ENCODE assay signal across 1 cellular context in the genomic region with DNA sequence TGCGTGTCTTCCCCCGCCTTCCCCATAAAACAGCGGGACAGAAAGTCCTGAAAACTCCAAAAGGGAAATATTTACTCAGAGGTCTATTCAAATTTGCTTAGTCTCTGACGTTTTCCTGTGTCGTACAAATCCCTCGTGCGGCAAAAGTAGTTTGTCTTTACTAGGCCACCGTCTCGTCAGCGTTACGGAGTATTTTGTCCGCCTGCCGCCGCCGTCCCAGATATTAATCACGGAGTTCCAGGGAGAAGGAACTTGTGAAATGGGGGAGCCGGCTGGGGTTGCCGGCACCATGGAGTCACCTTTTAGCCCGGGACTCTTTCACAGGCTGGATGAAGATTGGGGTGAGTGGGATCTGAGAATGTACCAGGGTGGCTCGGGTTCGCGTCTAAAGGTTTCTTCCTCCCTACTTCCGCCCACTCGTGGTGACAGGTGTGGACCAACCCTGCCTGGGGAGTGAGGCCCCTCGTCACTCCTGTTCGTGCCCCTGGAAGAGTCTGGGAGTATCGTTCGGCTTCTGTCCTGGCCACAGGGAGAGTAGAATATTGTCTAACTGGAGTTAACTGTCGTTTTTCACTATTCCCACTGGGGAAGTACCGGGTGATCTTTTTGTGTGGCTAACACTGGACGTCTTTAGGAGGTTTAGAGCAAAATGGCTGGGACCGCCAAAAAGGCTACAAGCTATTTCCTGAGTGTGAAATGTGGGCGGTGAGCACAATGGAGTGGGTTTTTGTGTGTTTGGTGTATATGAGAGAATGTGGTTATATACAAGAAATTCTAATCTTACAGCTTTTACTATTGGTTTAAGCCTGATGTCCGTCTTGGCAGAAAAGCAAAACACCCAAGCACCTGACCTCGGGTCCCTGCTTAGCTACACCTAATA.
TF ChIP-seq lines count a peak whose summit lies in the region.

A gene with protein sequence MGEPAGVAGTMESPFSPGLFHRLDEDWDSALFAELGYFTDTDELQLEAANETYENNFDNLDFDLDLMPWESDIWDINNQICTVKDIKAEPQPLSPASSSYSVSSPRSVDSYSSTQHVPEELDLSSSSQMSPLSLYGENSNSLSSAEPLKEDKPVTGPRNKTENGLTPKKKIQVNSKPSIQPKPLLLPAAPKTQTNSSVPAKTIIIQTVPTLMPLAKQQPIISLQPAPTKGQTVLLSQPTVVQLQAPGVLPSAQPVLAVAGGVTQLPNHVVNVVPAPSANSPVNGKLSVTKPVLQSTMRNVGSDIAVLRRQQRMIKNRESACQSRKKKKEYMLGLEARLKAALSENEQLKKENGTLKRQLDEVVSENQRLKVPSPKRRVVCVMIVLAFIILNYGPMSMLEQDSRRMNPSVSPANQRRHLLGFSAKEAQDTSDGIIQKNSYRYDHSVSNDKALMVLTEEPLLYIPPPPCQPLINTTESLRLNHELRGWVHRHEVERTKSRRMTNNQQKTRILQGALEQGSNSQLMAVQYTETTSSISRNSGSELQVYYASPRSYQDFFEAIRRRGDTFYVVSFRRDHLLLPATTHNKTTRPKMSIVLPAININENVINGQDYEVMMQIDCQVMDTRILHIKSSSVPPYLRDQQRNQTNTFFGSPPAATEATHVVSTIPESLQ (plus strand): TSS at position 219 of the 880 bp plus-strand sequence. CDS start 41 bp downstream, at position 260.

TF ChIP-seq in GM12878, 131 proteins besides CTCF, POLR2A, EP300 and RAD21 (continued from another document and continues in another):
- TF ChIP-seq, protein P1, sequence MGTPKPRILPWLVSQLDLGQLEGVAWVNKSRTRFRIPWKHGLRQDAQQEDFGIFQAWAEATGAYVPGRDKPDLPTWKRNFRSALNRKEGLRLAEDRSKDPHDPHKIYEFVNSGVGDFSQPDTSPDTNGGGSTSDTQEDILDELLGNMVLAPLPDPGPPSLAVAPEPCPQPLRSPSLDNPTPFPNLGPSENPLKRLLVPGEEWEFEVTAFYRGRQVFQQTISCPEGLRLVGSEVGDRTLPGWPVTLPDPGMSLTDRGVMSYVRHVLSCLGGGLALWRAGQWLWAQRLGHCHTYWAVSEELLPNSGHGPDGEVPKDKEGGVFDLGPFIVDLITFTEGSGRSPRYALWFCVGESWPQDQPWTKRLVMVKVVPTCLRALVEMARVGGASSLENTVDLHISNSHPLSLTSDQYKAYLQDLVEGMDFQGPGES (IDR thresholded peaks at IDR 0.05), result 0 out of 2 replicates have a peak, but pooled peaks have one; percentile 17
- TF ChIP-seq ZNF207 (IDR thresholded peaks at IDR 0.05; ENCODE audit: borderline replicate concordance), result peak; percentile 94; the same call in 1 of the 2 replicates
- peak in 1 of 2 experiments; percentile 64; a peak in 1 of 3 replicates for TF ChIP-seq EGR1 (IDR thresholded peaks at IDR 0.05; ENCODE audit: borderline replicate concordance in 1 of 2, low read depth in 2 of 2, low read length in 2 of 2)
- peak; percentile 59 for TF ChIP-seq RUNX3 (IDR thresholded peaks at IDR 0.05; ENCODE audit: low read length)
- TF ChIP-seq SREBF1 (IDR thresholded peaks at IDR 0.05; ENCODE audit: low read length), result no peak
- peak; percentile 88 for TF ChIP-seq POLR2AphosphoS5 (IDR thresholded peaks at IDR 0.05; ENCODE audit: low read length)
- peak; percentile 74 for TF ChIP-seq LARP7 (IDR thresholded peaks at IDR 0.05)
- TF ChIP-seq, protein P2, sequence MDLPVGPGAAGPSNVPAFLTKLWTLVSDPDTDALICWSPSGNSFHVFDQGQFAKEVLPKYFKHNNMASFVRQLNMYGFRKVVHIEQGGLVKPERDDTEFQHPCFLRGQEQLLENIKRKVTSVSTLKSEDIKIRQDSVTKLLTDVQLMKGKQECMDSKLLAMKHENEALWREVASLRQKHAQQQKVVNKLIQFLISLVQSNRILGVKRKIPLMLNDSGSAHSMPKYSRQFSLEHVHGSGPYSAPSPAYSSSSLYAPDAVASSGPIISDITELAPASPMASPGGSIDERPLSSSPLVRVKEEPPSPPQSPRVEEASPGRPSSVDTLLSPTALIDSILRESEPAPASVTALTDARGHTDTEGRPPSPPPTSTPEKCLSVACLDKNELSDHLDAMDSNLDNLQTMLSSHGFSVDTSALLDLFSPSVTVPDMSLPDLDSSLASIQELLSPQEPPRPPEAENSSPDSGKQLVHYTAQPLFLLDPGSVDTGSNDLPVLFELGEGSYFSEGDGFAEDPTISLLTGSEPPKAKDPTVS (IDR thresholded peaks at IDR 0.05; ENCODE audit: low read depth, low read length), result 0 out of 2 replicates have a peak, but pooled peaks have one; percentile 18
- TF ChIP-seq DPF2 (IDR thresholded peaks at IDR 0.05), result peak; percentile 79
- peak; percentile 82 for TF ChIP-seq FOXM1 (IDR thresholded peaks at IDR 0.05; ENCODE audit: low read depth, low read length)
- peak; percentile 54; the same call in 1 of the 2 replicates for TF ChIP-seq IRF4 (IDR thresholded peaks at IDR 0.05; ENCODE audit: low read depth, low read length)
- TF ChIP-seq IKZF1 (conservative IDR thresholded peaks at IDR 0.05), result peak; percentile 95
- TF ChIP-seq, protein P3, sequence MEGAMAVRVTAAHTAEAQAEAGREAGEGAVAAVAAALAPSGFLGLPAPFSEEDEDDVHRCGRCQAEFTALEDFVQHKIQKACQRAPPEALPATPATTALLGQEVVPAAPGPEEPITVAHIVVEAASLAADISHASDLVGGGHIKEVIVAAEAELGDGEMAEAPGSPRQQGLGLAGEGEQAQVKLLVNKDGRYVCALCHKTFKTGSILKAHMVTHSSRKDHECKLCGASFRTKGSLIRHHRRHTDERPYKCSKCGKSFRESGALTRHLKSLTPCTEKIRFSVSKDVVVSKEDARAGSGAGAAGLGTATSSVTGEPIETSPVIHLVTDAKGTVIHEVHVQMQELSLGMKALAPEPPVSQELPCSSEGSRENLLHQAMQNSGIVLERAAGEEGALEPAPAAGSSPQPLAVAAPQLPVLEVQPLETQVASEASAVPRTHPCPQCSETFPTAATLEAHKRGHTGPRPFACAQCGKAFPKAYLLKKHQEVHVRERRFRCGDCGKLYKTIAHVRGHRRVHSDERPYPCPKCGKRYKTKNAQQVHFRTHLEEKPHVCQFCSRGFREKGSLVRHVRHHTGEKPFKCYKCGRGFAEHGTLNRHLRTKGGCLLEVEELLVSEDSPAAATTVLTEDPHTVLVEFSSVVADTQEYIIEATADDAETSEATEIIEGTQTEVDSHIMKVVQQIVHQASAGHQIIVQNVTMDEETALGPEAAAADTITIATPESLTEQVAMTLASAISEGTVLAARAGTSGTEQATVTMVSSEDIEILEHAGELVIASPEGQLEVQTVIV (IDR thresholded peaks at IDR 0.05; ENCODE audit: borderline replicate concordance, partially characterized antibody), result peak; percentile 64
- TF ChIP-seq, protein P4, sequence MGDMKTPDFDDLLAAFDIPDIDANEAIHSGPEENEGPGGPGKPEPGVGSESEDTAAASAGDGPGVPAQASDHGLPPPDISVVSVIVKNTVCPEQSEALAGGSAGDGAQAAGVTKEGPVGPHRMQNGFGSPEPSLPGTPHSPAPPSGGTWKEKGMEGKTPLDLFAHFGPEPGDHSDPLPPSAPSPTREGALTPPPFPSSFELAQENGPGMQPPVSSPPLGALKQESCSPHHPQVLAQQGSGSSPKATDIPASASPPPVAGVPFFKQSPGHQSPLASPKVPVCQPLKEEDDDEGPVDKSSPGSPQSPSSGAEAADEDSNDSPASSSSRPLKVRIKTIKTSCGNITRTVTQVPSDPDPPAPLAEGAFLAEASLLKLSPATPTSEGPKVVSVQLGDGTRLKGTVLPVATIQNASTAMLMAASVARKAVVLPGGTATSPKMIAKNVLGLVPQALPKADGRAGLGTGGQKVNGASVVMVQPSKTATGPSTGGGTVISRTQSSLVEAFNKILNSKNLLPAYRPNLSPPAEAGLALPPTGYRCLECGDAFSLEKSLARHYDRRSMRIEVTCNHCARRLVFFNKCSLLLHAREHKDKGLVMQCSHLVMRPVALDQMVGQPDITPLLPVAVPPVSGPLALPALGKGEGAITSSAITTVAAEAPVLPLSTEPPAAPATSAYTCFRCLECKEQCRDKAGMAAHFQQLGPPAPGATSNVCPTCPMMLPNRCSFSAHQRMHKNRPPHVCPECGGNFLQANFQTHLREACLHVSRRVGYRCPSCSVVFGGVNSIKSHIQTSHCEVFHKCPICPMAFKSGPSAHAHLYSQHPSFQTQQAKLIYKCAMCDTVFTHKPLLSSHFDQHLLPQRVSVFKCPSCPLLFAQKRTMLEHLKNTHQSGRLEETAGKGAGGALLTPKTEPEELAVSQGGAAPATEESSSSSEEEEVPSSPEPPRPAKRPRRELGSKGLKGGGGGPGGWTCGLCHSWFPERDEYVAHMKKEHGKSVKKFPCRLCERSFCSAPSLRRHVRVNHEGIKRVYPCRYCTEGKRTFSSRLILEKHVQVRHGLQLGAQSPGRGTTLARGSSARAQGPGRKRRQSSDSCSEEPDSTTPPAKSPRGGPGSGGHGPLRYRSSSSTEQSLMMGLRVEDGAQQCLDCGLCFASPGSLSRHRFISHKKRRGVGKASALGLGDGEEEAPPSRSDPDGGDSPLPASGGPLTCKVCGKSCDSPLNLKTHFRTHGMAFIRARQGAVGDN (IDR thresholded peaks at IDR 0.05), result peak; percentile 68; the same call in 1 of the 2 replicates
- TF ChIP-seq SIX5 (IDR thresholded peaks at IDR 0.05; ENCODE audit: low read depth, low read length, severe bottlenecking), result peak; percentile 59
- TF ChIP-seq ZSCAN29 (IDR thresholded peaks at IDR 0.05), result peak; percentile 89
- TF ChIP-seq ESRRA (IDR thresholded peaks at IDR 0.05; ENCODE audit: low read length), result no peak
- TF ChIP-seq, protein P5, sequence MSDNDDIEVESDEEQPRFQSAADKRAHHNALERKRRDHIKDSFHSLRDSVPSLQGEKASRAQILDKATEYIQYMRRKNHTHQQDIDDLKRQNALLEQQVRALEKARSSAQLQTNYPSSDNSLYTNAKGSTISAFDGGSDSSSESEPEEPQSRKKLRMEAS (IDR thresholded peaks at IDR 0.05; ENCODE audit: low read depth, low read length), result no peak
- peak; percentile 22 for TF ChIP-seq MEF2B (IDR thresholded peaks at IDR 0.05; ENCODE audit: partially characterized antibody, poor library complexity, severe bottlenecking)
- no peak for TF ChIP-seq SMC3 (IDR thresholded peaks at IDR 0.05; ENCODE audit: borderline replicate concordance, low read length)
- TF ChIP-seq TAF1 (IDR thresholded peaks at IDR 0.05; ENCODE audit: borderline replicate concordance, low read depth, low read length), result peak; percentile 89; the same call in 1 of the 2 replicates
- TF ChIP-seq STAT1 (conservative IDR thresholded peaks at IDR 0.05), result peak; percentile 77
- peak; percentile 86 for TF ChIP-seq GATAD2B (conservative IDR thresholded peaks at IDR 0.05; ENCODE audit: low read depth)
- TF ChIP-seq, protein P6, sequence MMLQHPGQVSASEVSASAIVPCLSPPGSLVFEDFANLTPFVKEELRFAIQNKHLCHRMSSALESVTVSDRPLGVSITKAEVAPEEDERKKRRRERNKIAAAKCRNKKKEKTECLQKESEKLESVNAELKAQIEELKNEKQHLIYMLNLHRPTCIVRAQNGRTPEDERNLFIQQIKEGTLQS (IDR thresholded peaks at IDR 0.05; ENCODE audit: borderline replicate concordance, extremely low read depth, low read depth, low read length), result no peak
- peak; percentile 79; the same call in 1 of the 2 replicates for TF ChIP-seq CBX5 (IDR thresholded peaks at IDR 0.05; ENCODE audit: low read depth)
- TF ChIP-seq POU2F2 (IDR thresholded peaks at IDR 0.05; ENCODE audit: borderline replicate concordance, low read depth, low read length), result peak; percentile 90; the same call in 2 of the 3 replicates
- TF ChIP-seq MTA2 (IDR thresholded peaks at IDR 0.05; ENCODE audit: low read depth), result peak; percentile 74
- peak; percentile 80 for TF ChIP-seq YY1 (IDR thresholded peaks at IDR 0.05; ENCODE audit: low read depth, low read length)
- no peak for TF ChIP-seq NFYA (IDR thresholded peaks at IDR 0.05; ENCODE audit: borderline replicate concordance, low read depth, low read length)
- peak; percentile 61; the same call in 1 of the 2 replicates for TF ChIP-seq SMARCA5 (IDR thresholded peaks at IDR 0.05)
- TF ChIP-seq, protein P7, sequence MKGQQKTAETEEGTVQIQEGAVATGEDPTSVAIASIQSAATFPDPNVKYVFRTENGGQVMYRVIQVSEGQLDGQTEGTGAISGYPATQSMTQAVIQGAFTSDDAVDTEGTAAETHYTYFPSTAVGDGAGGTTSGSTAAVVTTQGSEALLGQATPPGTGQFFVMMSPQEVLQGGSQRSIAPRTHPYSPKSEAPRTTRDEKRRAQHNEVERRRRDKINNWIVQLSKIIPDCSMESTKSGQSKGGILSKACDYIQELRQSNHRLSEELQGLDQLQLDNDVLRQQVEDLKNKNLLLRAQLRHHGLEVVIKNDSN (IDR thresholded peaks at IDR 0.05; ENCODE audit: borderline replicate concordance, extremely low read length, insufficient read depth, low read depth, low read length), result no peak
- 0 out of 2 replicates have a peak, but pooled peaks have one; percentile 20 for TF ChIP-seq TARDBP (IDR thresholded peaks at IDR 0.05; ENCODE audit: borderline replicate concordance)
- TF ChIP-seq PAX8 (IDR thresholded peaks at IDR 0.05), result no peak
- TF ChIP-seq NR2C1 (IDR thresholded peaks at IDR 0.05), result no peak
- TF ChIP-seq, protein P8, sequence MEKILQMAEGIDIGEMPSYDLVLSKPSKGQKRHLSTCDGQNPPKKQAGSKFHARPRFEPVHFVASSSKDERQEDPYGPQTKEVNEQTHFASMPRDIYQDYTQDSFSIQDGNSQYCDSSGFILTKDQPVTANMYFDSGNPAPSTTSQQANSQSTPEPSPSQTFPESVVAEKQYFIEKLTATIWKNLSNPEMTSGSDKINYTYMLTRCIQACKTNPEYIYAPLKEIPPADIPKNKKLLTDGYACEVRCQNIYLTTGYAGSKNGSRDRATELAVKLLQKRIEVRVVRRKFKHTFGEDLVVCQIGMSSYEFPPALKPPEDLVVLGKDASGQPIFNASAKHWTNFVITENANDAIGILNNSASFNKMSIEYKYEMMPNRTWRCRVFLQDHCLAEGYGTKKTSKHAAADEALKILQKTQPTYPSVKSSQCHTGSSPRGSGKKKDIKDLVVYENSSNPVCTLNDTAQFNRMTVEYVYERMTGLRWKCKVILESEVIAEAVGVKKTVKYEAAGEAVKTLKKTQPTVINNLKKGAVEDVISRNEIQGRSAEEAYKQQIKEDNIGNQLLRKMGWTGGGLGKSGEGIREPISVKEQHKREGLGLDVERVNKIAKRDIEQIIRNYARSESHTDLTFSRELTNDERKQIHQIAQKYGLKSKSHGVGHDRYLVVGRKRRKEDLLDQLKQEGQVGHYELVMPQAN (conservative IDR thresholded peaks at IDR 0.05), result peak; percentile 90
- peak; percentile 64; the same call in 1 of the 2 replicates for TF ChIP-seq RB1 (IDR thresholded peaks at IDR 0.05; ENCODE audit: borderline replicate concordance)
- TF ChIP-seq TBL1XR1 (IDR thresholded peaks at IDR 0.05; ENCODE audit: low read depth, low read length), result peak; percentile 41; the same call in 1 of the 2 replicates
- TF ChIP-seq EED (IDR thresholded peaks at IDR 0.05; ENCODE audit: low read depth), result peak; percentile 70
- no peak for TF ChIP-seq CHD4 (IDR thresholded peaks at IDR 0.05)
- TF ChIP-seq ZNF274 (IDR thresholded peaks at IDR 0.05; ENCODE audit: insufficient read depth, insufficient read length), result no peak
- no peak for TF ChIP-seq SUPT20H (IDR thresholded peaks at IDR 0.05; ENCODE audit: borderline replicate concordance, control insufficient read depth, low read depth, low read length)
- TF ChIP-seq, protein P9, sequence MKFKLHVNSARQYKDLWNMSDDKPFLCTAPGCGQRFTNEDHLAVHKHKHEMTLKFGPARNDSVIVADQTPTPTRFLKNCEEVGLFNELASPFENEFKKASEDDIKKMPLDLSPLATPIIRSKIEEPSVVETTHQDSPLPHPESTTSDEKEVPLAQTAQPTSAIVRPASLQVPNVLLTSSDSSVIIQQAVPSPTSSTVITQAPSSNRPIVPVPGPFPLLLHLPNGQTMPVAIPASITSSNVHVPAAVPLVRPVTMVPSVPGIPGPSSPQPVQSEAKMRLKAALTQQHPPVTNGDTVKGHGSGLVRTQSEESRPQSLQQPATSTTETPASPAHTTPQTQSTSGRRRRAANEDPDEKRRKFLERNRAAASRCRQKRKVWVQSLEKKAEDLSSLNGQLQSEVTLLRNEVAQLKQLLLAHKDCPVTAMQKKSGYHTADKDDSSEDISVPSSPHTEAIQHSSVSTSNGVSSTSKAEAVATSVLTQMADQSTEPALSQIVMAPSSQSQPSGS (IDR thresholded peaks at IDR 0.05; ENCODE audit: low read length), result peak; percentile 62
